8 cellular contexts compared by ENCODE assay signal in the genomic region with DNA sequence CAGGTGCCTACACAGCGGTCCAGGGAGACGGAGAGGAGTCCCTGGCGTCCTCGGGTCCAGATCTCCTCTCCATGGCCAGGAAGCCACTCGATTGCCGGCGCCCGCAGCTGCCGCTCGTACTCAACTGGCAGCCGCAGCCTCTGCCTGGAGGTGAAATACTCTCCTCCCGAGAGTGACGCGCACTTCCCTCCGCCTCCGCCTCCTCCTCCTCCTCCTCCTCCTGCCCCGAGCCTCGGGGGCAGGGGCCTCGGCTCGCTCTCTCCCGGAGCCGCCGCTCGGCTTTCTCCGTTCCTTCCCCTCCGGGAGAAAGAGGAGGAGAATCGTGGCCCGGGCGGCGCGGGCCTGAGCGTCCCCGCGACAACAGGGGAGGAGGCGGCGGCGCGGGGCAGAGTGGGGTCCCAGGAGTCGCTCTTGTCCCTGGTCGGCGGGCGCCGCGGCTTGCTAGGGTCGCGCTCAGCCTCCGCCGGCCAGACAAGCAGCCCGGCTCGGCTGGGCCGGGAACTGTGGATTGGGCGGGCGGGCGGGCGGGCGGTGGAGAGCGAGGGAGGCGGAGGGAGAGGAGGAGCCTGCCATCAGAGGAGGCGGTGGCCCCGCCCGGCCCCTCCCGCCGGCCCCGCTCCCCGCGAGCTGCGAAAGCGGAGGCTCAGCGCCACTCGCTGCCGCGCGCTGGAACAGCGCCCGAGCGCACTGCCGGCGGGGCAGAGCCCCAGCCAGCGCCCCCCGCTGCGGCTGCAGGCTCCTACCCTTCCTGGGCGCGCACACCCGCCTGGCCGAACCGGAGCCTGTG. TPM values are rescaled to one million over a fixed set of nuclear protein-coding genes. Genes with fewer than 3 reads are reported as not detected.
A peak's percentile ranks its signal among the peaks of the same experiment; 100 is the strongest.
DNase-seq lines count a peak whose midpoint lies in the region; ATAC-seq and TF ChIP-seq lines count a peak whose summit lies in the region.

A gene with protein sequence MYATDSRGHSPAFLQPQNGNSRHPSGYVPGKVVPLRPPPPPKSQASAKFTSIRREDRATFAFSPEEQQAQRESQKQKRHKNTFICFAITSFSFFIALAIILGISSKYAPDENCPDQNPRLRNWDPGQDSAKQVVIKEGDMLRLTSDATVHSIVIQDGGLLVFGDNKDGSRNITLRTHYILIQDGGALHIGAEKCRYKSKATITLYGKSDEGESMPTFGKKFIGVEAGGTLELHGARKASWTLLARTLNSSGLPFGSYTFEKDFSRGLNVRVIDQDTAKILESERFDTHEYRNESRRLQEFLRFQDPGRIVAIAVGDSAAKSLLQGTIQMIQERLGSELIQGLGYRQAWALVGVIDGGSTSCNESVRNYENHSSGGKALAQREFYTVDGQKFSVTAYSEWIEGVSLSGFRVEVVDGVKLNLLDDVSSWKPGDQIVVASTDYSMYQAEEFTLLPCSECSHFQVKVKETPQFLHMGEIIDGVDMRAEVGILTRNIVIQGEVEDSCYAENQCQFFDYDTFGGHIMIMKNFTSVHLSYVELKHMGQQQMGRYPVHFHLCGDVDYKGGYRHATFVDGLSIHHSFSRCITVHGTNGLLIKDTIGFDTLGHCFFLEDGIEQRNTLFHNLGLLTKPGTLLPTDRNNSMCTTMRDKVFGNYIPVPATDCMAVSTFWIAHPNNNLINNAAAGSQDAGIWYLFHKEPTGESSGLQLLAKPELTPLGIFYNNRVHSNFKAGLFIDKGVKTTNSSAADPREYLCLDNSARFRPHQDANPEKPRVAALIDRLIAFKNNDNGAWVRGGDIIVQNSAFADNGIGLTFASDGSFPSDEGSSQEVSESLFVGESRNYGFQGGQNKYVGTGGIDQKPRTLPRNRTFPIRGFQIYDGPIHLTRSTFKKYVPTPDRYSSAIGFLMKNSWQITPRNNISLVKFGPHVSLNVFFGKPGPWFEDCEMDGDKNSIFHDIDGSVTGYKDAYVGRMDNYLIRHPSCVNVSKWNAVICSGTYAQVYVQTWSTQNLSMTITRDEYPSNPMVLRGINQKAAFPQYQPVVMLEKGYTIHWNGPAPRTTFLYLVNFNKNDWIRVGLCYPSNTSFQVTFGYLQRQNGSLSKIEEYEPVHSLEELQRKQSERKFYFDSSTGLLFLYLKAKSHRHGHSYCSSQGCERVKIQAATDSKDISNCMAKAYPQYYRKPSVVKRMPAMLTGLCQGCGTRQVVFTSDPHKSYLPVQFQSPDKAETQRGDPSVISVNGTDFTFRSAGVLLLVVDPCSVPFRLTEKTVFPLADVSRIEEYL (N-terminal part only) (minus strand): TSS at position 126 of the 787 bp plus-strand sequence. CDS start 18,140 bp downstream, outside the sequence.

- H3K36me3 ChIP-seq in endocrine pancreas (ENCODE audit: control insufficient read depth, insufficient read depth, low read length) = no peaks in the 10 kb centered on the region

- peak within 1 kb of the TSS; percentile 38; the same call in 1 of the 2 replicates for H3K27ac ChIP-seq in HL-60 (replicated peaks)

- H3K27me3 ChIP-seq in HL-60 (ENCODE audit: insufficient read depth, poor library complexity, severe bottlenecking) (peaks cover 15% of the 10 kb centered on the region), endocrine pancreas (ENCODE audit: control insufficient read depth, insufficient read depth, low read length) (no peaks in the 10 kb centered on the region)

- DNase-seq in COLO829 (ENCODE audit: low spot score) = peak; percentile 74
- peak; percentile 38 to 86 for DNase-seq in HL-60 (ENCODE audit: low read depth in 1 of 2, low spot score in 1 of 2)
- DNase-seq in NOMO-1 treated with DMSO at 0.1 percent for 48 hours (lab: John Stamatoyannopoulos, UW; ENCODE audit: unreplicated experiment) = peak; percentile 61
- peak; percentile 74 for DNase-seq in activated CD8-positive, alpha-beta memory T cell treated with anti-CD3 and anti-CD28 coated beads, Interleukin-2, amount 50 U/mL, for 1 hour (ENCODE audit: extremely low read depth)
- peak; percentile 97 for DNase-seq in mesenteric fat pad (ENCODE audit: low spot score)
- DNase-seq in stimulated activated CD8-positive, alpha-beta memory T cell treated with anti-CD3 and anti-CD28 coated beads, Interleukin-15, amount 100 ng/mL, for 24 hours (ENCODE audit: low read depth) = peak; percentile 59

- TF ChIP-seq CTCF in HL-60 (IDR thresholded peaks at IDR 0.05; ENCODE audit: insufficient read depth, low read length) = peak; percentile 33

- ATAC-seq in GM19455 (IDR thresholded peaks at IDR 0.05; ENCODE audit: unreplicated experiment) = peak; percentile 87

- no peaks in the 10 kb centered on the region for H3K9me3 ChIP-seq in endocrine pancreas (ENCODE audit: control insufficient read depth, low read length)

- H3K4me3 ChIP-seq in HL-60 (replicated peaks; ENCODE audit: insufficient read depth, low read length) = peak within 1 kb of the TSS; percentile 61
- H3K4me3 ChIP-seq in endocrine pancreas (ENCODE audit: control insufficient read depth, insufficient read depth, low read length) = peak within 1 kb of the TSS; percentile 69

- H3K9ac ChIP-seq in endocrine pancreas (ENCODE audit: control insufficient read depth, insufficient read depth, low read length) = peak within 1 kb of the TSS; percentile 76

- H3K4me1 ChIP-seq in endocrine pancreas (ENCODE audit: control insufficient read depth, insufficient read depth, low read length) = peaks cover 6% of the 10 kb centered on the region

RNA-seq across cellular contexts. Expression of the gene that starts here (rescaled TPM):
- total RNA-seq in mesenteric fat pad = 108 TPM

Comparison
In these comparisons a context has a peak if more than half of its experiments do, and no peak if none do; other contexts are left out.
1. Peak in every context shown above with its lines: DNase-seq, ATAC-seq, H3K4me3 ChIP-seq and H3K27ac ChIP-seq.